Comparison of ENCODE assay signal across 8 cellular contexts in genomic region chr11:69585385-69585784, GRCh38.
"Had no signal": no experiment of that assay in that cellular context is flagged by ENCODE, and none has a peak within 500 bp of the region (broad histone marks: within the 10 kb centered on the region; RNA-seq: fewer than 3 reads in every experiment).

No MANE protein-coding gene starts in this region.

- H3K27ac ChIP-seq: KMS-11 had no signal

- DNase-seq: H9, HCEC 1CT, KBM-7 had no signal

- FAIRE-seq: H1, H54, HTR-8/SVneo had no signal

- H3K4me3 ChIP-seq: GM23338 had no signal

- ATAC-seq: GM23338 had no signal

- H3K9ac ChIP-seq: KMS-11 had no signal

- H3K4me2 ChIP-seq: GM23338, KMS-11 had no signal

- H2AFZ ChIP-seq: GM23338 had no signal
